Comparison of ENCODE assay signal across 6 cellular contexts in the genomic region with DNA sequence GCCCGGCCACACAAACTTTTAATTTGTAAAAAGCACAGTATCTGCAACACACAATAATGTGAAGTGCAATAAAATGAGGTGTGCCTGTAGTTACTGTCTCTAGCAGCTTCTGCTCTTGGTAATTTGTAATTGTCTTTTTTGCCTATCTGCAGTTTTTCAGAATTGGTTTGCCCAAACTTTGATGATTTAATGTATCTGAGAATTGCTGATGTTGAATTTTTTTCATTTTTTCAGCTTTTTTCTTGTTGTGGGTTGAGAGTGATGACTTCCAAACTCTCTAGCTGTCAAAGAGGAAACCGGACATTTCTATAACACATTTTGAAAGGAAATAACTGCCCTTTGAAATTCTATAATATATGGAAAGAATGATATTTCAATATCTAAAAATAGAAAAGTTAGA.
"Had no signal": no experiment of that assay in that cellular context is flagged by ENCODE, and none has a peak within 500 bp of the region (broad histone marks: within the 10 kb centered on the region; RNA-seq: fewer than 3 reads in every experiment).

No MANE protein-coding gene starts in this region.

- H3K27me3 Mint-ChIP-seq: IgD-negative memory B cell had no signal

- H3K27ac Mint-ChIP-seq: IgD-negative memory B cell had no signal

- DNase-seq: KBM-7, KG1 had no signal

- FAIRE-seq: HTR-8/SVneo had no signal

- H3K36me3 Mint-ChIP-seq: IgD-negative memory B cell had no signal

- H3K4me3 Mint-ChIP-seq: IgD-negative memory B cell had no signal

- H3K4me1 Mint-ChIP-seq: IgD-negative memory B cell had no signal

- H3K4me2 ChIP-seq: KMS-11 had no signal

- H3K27ac ChIP-seq: HL-60, KMS-11 had no signal

- H3K9ac ChIP-seq: KMS-11 had no signal
